Comparison of ENCODE assay signal across 1 cellular context in the genomic region with DNA sequence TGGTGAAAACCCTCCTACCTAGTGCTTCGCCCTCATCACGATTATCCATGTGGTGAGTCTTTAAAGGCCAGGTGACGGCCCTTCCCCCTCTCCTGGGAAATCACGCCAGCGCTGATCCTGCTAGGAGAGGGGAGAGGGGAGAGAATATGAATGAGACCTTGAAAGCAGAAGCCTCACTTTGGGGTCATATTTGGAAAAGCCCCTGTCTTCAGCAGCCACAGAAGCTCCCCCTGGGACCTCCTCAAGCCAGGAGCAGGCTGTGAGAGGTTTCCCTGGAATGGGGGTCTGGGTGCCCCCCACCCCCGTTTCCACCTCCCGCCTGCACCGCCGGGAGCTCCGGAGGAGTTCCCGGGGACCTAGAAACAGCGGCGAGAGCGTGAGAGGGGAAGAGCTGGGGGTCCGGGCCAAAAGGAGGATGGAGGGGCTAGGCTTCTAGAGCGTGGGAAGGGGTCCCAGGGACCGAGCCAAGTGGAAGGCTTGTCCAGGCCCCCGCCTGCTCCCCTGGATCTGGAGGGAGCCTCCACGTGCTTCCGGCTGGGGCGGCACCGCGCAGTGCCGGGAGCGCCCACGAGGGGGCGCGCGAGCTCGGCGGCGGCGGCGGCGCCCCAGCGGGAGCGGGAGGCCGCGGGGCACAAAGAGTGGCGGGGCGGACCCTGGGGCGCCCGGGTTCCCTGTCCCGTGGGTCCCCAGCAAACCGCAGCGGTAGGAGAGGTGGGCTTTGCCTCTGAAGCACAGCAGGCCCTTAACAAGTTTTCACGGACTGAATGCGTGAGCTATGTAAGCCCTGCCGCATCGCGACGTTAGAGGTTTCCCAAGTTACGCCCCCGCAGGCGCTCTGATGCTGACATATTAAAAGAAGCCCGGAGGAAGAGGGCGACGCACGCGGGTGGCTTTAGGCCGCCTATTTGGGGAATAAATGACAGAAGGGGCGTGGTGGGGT.
TF ChIP-seq lines count a peak whose summit lies in the region.

No MANE protein-coding gene starts in this region.

TF ChIP-seq in K562, 482 proteins besides CTCF, POLR2A, EP300 and RAD21 (continued from another document and continues in another):
- no peak for TF ChIP-seq BCL6 (CRISPR knock-in tag; IDR thresholded peaks at IDR 0.05)
- no peak for TF ChIP-seq HDAC3 (IDR thresholded peaks at IDR 0.05; ENCODE audit: borderline replicate concordance, partially characterized antibody)
- TF ChIP-seq, protein P1, sequence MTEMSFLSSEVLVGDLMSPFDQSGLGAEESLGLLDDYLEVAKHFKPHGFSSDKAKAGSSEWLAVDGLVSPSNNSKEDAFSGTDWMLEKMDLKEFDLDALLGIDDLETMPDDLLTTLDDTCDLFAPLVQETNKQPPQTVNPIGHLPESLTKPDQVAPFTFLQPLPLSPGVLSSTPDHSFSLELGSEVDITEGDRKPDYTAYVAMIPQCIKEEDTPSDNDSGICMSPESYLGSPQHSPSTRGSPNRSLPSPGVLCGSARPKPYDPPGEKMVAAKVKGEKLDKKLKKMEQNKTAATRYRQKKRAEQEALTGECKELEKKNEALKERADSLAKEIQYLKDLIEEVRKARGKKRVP (CRISPR knock-in tag; IDR thresholded peaks at IDR 0.05) = no peak
- no peak for TF ChIP-seq POLR3A (IDR thresholded peaks at IDR 0.05; ENCODE audit: borderline replicate concordance, extremely low read depth, insufficient read depth, insufficient read length)
- no peak for TF ChIP-seq MYBL2 (IDR thresholded peaks at IDR 0.05; ENCODE audit: low read depth)
- TF ChIP-seq MYBL2 (CRISPR knock-in tag; IDR thresholded peaks at IDR 0.05; ENCODE audit: borderline replicate concordance) = no peak
- no peak for TF ChIP-seq ZNF57 (CRISPR knock-in tag; IDR thresholded peaks at IDR 0.05)
- TF ChIP-seq, protein P2, sequence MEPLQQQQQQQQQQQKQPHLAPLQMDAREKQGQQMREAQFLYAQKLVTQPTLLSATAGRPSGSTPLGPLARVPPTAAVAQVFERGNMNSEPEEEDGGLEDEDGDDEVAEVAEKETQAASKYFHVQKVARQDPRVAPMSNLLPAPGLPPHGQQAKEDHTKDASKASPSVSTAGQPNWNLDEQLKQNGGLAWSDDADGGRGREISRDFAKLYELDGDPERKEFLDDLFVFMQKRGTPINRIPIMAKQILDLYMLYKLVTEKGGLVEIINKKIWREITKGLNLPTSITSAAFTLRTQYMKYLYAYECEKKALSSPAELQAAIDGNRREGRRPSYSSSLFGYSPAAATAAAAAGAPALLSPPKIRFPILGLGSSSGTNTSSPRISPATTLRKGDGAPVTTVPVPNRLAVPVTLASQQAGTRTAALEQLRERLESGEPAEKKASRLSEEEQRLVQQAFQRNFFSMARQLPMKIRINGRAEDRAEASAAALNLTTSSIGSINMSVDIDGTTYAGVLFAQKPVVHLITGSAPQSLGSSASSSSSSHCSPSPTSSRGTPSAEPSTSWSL (CRISPR knock-in tag; IDR thresholded peaks at IDR 0.05; ENCODE audit: borderline replicate concordance) = no peak
- TF ChIP-seq TAF9B (IDR thresholded peaks at IDR 0.05; ENCODE audit: partially characterized antibody) = no peak
- no peak for TF ChIP-seq HNRNPH1 (optimal IDR thresholded peaks at IDR 0.05; ENCODE audit: low read depth, low read length)
- TF ChIP-seq, protein P3, sequence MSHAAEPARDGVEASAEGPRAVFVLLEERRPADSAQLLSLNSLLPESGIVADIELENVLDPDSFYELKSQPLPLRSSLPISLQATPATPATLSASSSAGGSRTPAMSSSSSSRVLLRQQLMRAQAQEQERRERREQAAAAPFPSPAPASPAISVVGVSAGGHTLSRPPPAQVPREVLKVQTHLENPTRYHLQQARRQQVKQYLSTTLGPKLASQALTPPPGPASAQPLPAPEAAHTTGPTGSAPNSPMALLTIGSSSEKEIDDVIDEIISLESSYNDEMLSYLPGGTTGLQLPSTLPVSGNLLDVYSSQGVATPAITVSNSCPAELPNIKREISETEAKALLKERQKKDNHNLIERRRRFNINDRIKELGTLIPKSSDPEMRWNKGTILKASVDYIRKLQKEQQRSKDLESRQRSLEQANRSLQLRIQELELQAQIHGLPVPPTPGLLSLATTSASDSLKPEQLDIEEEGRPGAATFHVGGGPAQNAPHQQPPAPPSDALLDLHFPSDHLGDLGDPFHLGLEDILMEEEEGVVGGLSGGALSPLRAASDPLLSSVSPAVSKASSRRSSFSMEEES (CRISPR knock-in tag; IDR thresholded peaks at IDR 0.05) = no peak
- TF ChIP-seq ZNF431 (CRISPR knock-in tag; IDR thresholded peaks at IDR 0.05) = no peak
- peak; percentile 99 for TF ChIP-seq L3MBTL2 (IDR thresholded peaks at IDR 0.05)
- no peak for TF ChIP-seq TAF15 (IDR thresholded peaks at IDR 0.05; ENCODE audit: low read depth, low read length)
- peak; percentile 75 for TF ChIP-seq ELF1 (tag; IDR thresholded peaks at IDR 0.05)
- TF ChIP-seq MTA1 (IDR thresholded peaks at IDR 0.05; ENCODE audit: borderline replicate concordance) = no peak
- no peak for TF ChIP-seq ZNF184 (CRISPR knock-in tag; IDR thresholded peaks at IDR 0.05)
- TF ChIP-seq, protein P4, sequence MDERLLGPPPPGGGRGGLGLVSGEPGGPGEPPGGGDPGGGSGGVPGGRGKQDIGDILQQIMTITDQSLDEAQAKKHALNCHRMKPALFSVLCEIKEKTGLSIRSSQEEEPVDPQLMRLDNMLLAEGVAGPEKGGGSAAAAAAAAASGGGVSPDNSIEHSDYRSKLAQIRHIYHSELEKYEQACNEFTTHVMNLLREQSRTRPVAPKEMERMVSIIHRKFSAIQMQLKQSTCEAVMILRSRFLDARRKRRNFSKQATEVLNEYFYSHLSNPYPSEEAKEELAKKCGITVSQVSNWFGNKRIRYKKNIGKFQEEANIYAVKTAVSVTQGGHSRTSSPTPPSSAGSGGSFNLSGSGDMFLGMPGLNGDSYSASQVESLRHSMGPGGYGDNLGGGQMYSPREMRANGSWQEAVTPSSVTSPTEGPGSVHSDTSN (CRISPR knock-in tag; IDR thresholded peaks at IDR 0.05; ENCODE audit: low read depth) = no peak
- TF ChIP-seq, protein P4 (tag; conservative IDR thresholded peaks at IDR 0.05; ENCODE audit: low read depth) = no peak
- no peak for TF ChIP-seq FOXA1 (IDR thresholded peaks at IDR 0.05; ENCODE audit: borderline replicate concordance)
- TF ChIP-seq PHF21A (IDR thresholded peaks at IDR 0.05; ENCODE audit: borderline replicate concordance, low read depth) = no peak
- TF ChIP-seq SUPT5H (IDR thresholded peaks at IDR 0.05) = no peak
- TF ChIP-seq CREM (IDR thresholded peaks at IDR 0.05; ENCODE audit: low read depth) = peak; percentile 12
- TF ChIP-seq OTX1 (CRISPR knock-in tag; IDR thresholded peaks at IDR 0.05) = no peak
- peak; percentile 98 for TF ChIP-seq MYC (IDR thresholded peaks at IDR 0.05; ENCODE audit: low read depth, low read length)
- no peak for TF ChIP-seq MYC (CRISPR knock-in tag; IDR thresholded peaks at IDR 0.05; ENCODE audit: borderline replicate concordance, low read depth)
- no peak for TF ChIP-seq MEF2D (tag; conservative IDR thresholded peaks at IDR 0.05; ENCODE audit: low read depth)
- TF ChIP-seq THRAP3 (IDR thresholded peaks at IDR 0.05; ENCODE audit: borderline replicate concordance) = no peak
- TF ChIP-seq, protein P5, sequence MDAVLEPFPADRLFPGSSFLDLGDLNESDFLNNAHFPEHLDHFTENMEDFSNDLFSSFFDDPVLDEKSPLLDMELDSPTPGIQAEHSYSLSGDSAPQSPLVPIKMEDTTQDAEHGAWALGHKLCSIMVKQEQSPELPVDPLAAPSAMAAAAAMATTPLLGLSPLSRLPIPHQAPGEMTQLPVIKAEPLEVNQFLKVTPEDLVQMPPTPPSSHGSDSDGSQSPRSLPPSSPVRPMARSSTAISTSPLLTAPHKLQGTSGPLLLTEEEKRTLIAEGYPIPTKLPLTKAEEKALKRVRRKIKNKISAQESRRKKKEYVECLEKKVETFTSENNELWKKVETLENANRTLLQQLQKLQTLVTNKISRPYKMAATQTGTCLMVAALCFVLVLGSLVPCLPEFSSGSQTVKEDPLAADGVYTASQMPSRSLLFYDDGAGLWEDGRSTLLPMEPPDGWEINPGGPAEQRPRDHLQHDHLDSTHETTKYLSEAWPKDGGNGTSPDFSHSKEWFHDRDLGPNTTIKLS (IDR thresholded peaks at IDR 0.05; ENCODE audit: borderline replicate concordance, low read depth) = peak; percentile 79
- no peak for TF ChIP-seq DIDO1 (tag; IDR thresholded peaks at IDR 0.05; ENCODE audit: low read depth)
- TF ChIP-seq RBM25 (IDR thresholded peaks at IDR 0.05; ENCODE audit: low read depth, low read length, severe bottlenecking) = no peak
- no peak for TF ChIP-seq ETV6 (IDR thresholded peaks at IDR 0.05; ENCODE audit: borderline replicate concordance in 1 of 2, low read depth in 2 of 2, low read length in 1 of 2)
- TF ChIP-seq ETV6 (CRISPR knock-in tag; IDR thresholded peaks at IDR 0.05; ENCODE audit: borderline replicate concordance) = peak; percentile 85; the same call in 1 of the 2 replicates
- TF ChIP-seq ZNF174 (CRISPR knock-in tag; IDR thresholded peaks at IDR 0.05) = no peak
- TF ChIP-seq ETV1 (tag; conservative IDR thresholded peaks at IDR 0.05; ENCODE audit: low read depth) = peak; percentile 66
- no peak for TF ChIP-seq DDX20 (tag; IDR thresholded peaks at IDR 0.05; ENCODE audit: low read depth)
- TF ChIP-seq SFPQ (IDR thresholded peaks at IDR 0.05; ENCODE audit: low read depth, low read length) = no peak
- TF ChIP-seq CCNT2 (IDR thresholded peaks at IDR 0.05; ENCODE audit: borderline replicate concordance, extremely low read depth, insufficient read length, low read depth, low read length) = peak; percentile 79
- no peak for TF ChIP-seq ZNF316 (IDR thresholded peaks at IDR 0.05)
- TF ChIP-seq CBX2 (IDR thresholded peaks at IDR 0.05; ENCODE audit: insufficient read depth, low read length, poor library complexity, severe bottlenecking) = no peak
- no peak for TF ChIP-seq COPS2 (conservative IDR thresholded peaks at IDR 0.05)
- TF ChIP-seq NCOA4 (IDR thresholded peaks at IDR 0.05; ENCODE audit: partially characterized antibody) = no peak
- TF ChIP-seq SMARCE1 (IDR thresholded peaks at IDR 0.05) = no peak
- TF ChIP-seq KDM5B (IDR thresholded peaks at IDR 0.05; ENCODE audit: insufficient replicate concordance, low read depth, low read length) = peak; percentile 38
- no peak for TF ChIP-seq POLR2AphosphoS5 (IDR thresholded peaks at IDR 0.05; ENCODE audit: control insufficient read depth, insufficient read depth, low read depth, low read length)
- TF ChIP-seq ZNF347 (CRISPR knock-in tag; IDR thresholded peaks at IDR 0.05; ENCODE audit: low read depth) = no peak
- TF ChIP-seq TRIM28 (IDR thresholded peaks at IDR 0.05) = no peak
- TF ChIP-seq, protein P6, sequence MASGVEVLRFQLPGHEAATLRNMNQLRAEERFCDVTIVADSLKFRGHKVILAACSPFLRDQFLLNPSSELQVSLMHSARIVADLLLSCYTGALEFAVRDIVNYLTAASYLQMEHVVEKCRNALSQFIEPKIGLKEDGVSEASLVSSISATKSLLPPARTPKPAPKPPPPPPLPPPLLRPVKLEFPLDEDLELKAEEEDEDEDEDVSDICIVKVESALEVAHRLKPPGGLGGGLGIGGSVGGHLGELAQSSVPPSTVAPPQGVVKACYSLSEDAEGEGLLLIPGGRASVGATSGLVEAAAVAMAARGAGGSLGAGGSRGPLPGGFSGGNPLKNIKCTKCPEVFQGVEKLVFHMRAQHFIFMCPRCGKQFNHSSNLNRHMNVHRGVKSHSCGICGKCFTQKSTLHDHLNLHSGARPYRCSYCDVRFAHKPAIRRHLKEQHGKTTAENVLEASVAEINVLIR (CRISPR knock-in tag; IDR thresholded peaks at IDR 0.05) = no peak
- no peak for TF ChIP-seq RFX1 (IDR thresholded peaks at IDR 0.05)
- no peak for TF ChIP-seq ZNF79 (CRISPR knock-in tag; IDR thresholded peaks at IDR 0.05; ENCODE audit: low read depth)
- TF ChIP-seq NR2F6 (CRISPR knock-in tag; IDR thresholded peaks at IDR 0.05) = no peak
- TF ChIP-seq SRSF9 (IDR thresholded peaks at IDR 0.05; ENCODE audit: borderline replicate concordance, low read depth, low read length) = no peak
- no peak for TF ChIP-seq SRSF3 (IDR thresholded peaks at IDR 0.05; ENCODE audit: insufficient read depth, low read length)
- no peak for TF ChIP-seq FUS (optimal IDR thresholded peaks at IDR 0.05; ENCODE audit: low read depth, low read length)
- TF ChIP-seq IRF2 (CRISPR knock-in tag; IDR thresholded peaks at IDR 0.05) = no peak
- TF ChIP-seq HMG20A (CRISPR knock-in tag; conservative IDR thresholded peaks at IDR 0.05) = no peak
- TF ChIP-seq E2F4 (CRISPR knock-in tag; IDR thresholded peaks at IDR 0.05; ENCODE audit: low read depth) = no peak
- no peak for TF ChIP-seq NUFIP1 (IDR thresholded peaks at IDR 0.05; ENCODE audit: partially characterized antibody)
- TF ChIP-seq PML (IDR thresholded peaks at IDR 0.05; ENCODE audit: low read length) = no peak
- TF ChIP-seq ZNF764 (CRISPR knock-in tag; IDR thresholded peaks at IDR 0.05; ENCODE audit: low read depth) = no peak
- no peak for TF ChIP-seq SRSF7 (optimal IDR thresholded peaks at IDR 0.05; ENCODE audit: low read depth, low read length)
- TF ChIP-seq ZNF766 (CRISPR knock-in tag; conservative IDR thresholded peaks at IDR 0.05) = no peak
- TF ChIP-seq ILK (tag; IDR thresholded peaks at IDR 0.05; ENCODE audit: borderline replicate concordance, low read depth) = no peak
